ENCODE assay signal across 1 cellular context in the genomic region with DNA sequence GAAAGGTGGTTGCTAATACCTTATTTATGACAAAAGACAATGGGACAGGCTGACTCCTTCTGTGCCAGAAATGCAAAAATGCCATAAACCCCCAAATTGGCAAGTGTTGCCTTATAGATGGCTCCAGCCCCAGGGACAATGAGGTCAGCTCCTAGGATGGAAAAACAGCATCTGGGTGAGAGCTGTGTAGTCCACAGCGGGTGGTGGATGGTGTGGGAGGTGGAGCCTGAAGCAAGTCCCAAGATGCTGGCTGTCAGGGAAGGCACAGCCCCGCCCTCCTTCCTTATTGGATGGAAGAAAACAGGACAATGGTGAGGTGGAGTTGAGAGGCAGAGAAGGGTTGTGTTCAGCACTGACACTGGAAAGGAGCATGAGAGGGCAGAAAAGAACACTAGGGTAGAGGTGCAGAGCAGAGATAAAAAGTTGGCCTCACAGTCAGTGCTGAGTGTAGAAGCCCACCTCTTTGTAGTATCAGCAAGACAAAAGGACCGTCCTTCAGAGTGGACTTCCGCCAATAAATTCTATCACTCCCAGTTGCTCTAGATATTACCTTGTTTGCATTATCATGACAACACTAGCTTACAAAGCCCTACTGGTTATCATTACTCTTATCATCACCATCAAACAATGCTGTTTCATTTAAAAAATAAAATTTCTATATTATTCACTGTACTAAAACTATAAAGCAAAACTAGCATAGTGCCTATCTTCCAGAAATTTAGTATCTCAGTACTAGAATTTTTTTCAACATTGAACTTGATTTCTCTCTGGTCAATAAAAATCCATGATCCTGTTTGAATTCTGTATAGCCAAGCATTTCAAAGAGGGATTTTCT.
TF ChIP-seq lines count a peak whose summit lies in the region.

No MANE protein-coding gene starts in this region.

TF ChIP-seq in WTC11, 78 proteins besides CTCF, POLR2A, EP300 and RAD21 (continued from another document):
- 0 out of 2 replicates have a peak, but pooled peaks have one; percentile 25 for TF ChIP-seq SP1 (CRISPR knock-in tag; conservative IDR thresholded peaks at IDR 0.05)
- TF ChIP-seq SOX15 (CRISPR knock-in tag; IDR thresholded peaks at IDR 0.05): no peak
- no peak for TF ChIP-seq ZNF219 (CRISPR knock-in tag; IDR thresholded peaks at IDR 0.05; ENCODE audit: borderline replicate concordance)
